8 cellular contexts compared by ENCODE assay signal in the genomic region with DNA sequence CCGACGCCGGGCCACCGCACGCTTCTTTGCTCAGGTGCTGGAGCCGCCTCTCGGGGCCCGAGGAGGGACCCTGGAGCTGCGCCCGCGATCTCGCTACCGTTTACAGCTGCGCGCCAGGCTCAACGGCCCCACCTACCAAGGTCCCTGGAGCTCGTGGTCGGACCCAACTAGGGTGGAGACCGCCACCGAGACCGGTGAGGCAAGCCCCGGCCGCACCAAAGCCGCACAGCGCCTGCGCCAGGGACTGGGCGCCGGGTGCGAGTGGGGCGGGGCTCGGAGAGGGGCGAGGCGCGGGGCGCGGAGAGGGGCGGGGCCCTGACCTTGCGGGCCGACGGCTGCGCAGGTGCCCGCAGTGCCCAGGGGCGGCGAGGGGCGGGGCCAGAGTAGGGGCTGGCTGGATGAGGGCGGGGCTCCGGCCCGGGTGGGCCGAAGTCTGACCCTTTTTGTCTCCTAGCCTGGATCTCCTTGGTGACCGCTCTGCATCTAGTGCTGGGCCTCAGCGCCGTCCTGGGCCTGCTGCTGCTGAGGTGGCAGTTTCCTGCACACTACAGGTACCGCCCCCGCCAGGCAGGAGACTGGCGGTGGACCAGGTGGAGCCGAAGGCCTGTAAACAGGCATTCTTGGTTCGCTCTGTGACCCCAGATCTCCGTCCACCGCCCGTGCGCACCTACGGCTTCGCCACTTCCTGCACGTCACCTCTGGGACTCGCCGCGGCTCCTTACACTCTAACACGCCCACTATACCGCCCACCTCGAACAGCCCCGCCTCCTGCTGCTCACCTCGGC. TPM values are rescaled to one million over a fixed set of nuclear protein-coding genes. Genes with fewer than 3 reads are reported as not detected.
DNase-seq lines count a peak whose midpoint lies in the region; ATAC-seq and TF ChIP-seq lines count a peak whose summit lies in the region.

No MANE protein-coding gene starts in this region.

- H3K9me3 ChIP-seq in ES-I3 (ENCODE audit: control insufficient read depth, insufficient read depth, low read length): no peaks in the 10 kb centered on the region
- H3K9me3 ChIP-seq in RWPE2 (ENCODE audit: severe bottlenecking): no peaks in the 10 kb centered on the region
- H3K9me3 ChIP-seq in parathyroid adenoma (ENCODE audit: control insufficient read depth, low read length): no peaks in the 10 kb centered on the region

- H3K9ac ChIP-seq in ES-I3 (ENCODE audit: low read depth, low read length) (peak overlapping the region; percentile 98), parathyroid adenoma (no peak overlapping the region)

- H3K27ac ChIP-seq in RWPE2 (ENCODE audit: poor library complexity, severe bottlenecking) (peak overlapping the region; percentile 71), angular gyrus (ENCODE audit: low read depth, low read length) (peak overlapping the region; percentile 84), parathyroid adenoma (peak overlapping the region; percentile 96)

- H2AFZ ChIP-seq in parathyroid adenoma: peak overlapping the region; percentile 94

- TF ChIP-seq CTCF in RWPE2 (IDR thresholded peaks at IDR 0.05; ENCODE audit: poor library complexity, severe bottlenecking) (no peak), parathyroid adenoma (IDR thresholded peaks at IDR 0.05) (no peak)

- intact Hi-C loops in left ventricle myocardium superior (cut with micrococcal nuclease): no loop called here

- H3K27me3 ChIP-seq in RWPE2 (ENCODE audit: insufficient read depth, poor library complexity, severe bottlenecking): no peaks in the 10 kb centered on the region
- H3K27me3 ChIP-seq in parathyroid adenoma (ENCODE audit: control insufficient read depth, insufficient read depth, low read length): no peaks in the 10 kb centered on the region

- peak overlapping the region; percentile 90 for H3K4me2 ChIP-seq in parathyroid adenoma (ENCODE audit: low read length)

- peak; percentile 82 for ATAC-seq in RWPE2 (ENCODE audit: low read depth)
- peak; percentile 89 for ATAC-seq in left ventricle myocardium superior
- no peak for ATAC-seq in GM21576 (IDR thresholded peaks at IDR 0.05; ENCODE audit: unreplicated experiment)
- ATAC-seq in HG03039 (IDR thresholded peaks at IDR 0.05; ENCODE audit: unreplicated experiment): no peak

- H3K36me3 ChIP-seq in ES-I3 (ENCODE audit: insufficient read depth, low read length) (no peaks in the 10 kb centered on the region), RWPE2 (ENCODE audit: low read depth) (no peaks in the 10 kb centered on the region), parathyroid adenoma (ENCODE audit: control insufficient read depth, insufficient read depth, low read length) (no peaks in the 10 kb centered on the region)

- H3K4me1 ChIP-seq in ES-I3 (ENCODE audit: insufficient read depth, low read length) (peaks cover 5% of the 10 kb centered on the region), RWPE2 (ENCODE audit: insufficient read depth, poor library complexity, severe bottlenecking) (peaks cover 5% of the 10 kb centered on the region), parathyroid adenoma (peaks cover 3% of the 10 kb centered on the region)

- no peak for DNase-seq in Jurkat, Clone E6-1 (ENCODE audit: low read depth, low spot score)
- DNase-seq in RWPE2 (ENCODE audit: low spot score): peak; percentile 89
- peak; percentile 93 for DNase-seq in left ventricle myocardium superior

- H3K79me2 ChIP-seq in parathyroid adenoma: no peaks in the 10 kb centered on the region

- H3K4me3 ChIP-seq in Jurkat, Clone E6-1 (ENCODE audit: low read length): peak overlapping the region; percentile 59
- H3K4me3 ChIP-seq in RWPE2 (ENCODE audit: severe bottlenecking) (peak overlapping the region; percentile 40), parathyroid adenoma (ENCODE audit: low read depth, low read length) (peak overlapping the region; percentile 56)

RNA-seq across cellular contexts. Expression of gene CDC20, which starts 9.8 kb away (rescaled TPM):
- polyA plus RNA-seq in Jurkat, Clone E6-1 (2012; ENCODE audit: insufficient read depth, insufficient read length): 242 TPM
- total RNA-seq in left ventricle myocardium superior: 1.3 TPM

RNA-seq across cellular contexts. Expression of gene MPL, which starts 11.4 kb away (rescaled TPM):
- not detected for polyA plus RNA-seq in Jurkat, Clone E6-1 (2012; ENCODE audit: insufficient read depth, insufficient read length)
- 0.40 TPM for total RNA-seq in left ventricle myocardium superior

RNA-seq across cellular contexts. Expression of gene ELOVL1, which starts 18.8 kb away (rescaled TPM):
- 57.0 TPM for polyA plus RNA-seq in Jurkat, Clone E6-1 (2012; ENCODE audit: insufficient read depth, insufficient read length)
- total RNA-seq in left ventricle myocardium superior: 30.2 TPM

RNA-seq across cellular contexts. Expression of gene MED8, which starts 40.6 kb away (rescaled TPM):
- polyA plus RNA-seq in Jurkat, Clone E6-1 (2012; ENCODE audit: insufficient read depth, insufficient read length): 39.1 TPM
- 16.0 TPM for total RNA-seq in left ventricle myocardium superior

RNA-seq across cellular contexts. Expression of gene SZT2, which starts 40.7 kb away (rescaled TPM):
- polyA plus RNA-seq in Jurkat, Clone E6-1 (2012; ENCODE audit: insufficient read depth, insufficient read length): 12.5 TPM
- 27.0 TPM for total RNA-seq in left ventricle myocardium superior

Comparison
In these comparisons a context has a peak if more than half of its experiments do, and no peak if none do; other contexts are left out.
1. ATAC-seq: peak in RWPE2 (single experiment) and left ventricle myocardium superior (single experiment); none in GM21576 (single experiment) and HG03039 (single experiment).
2. Peak in every context shown above with its lines, with median percentiles within 50 percentile points of each other: H3K4me3 ChIP-seq and H3K27ac ChIP-seq.